8 cellular contexts compared by ENCODE assay signal in the genomic region with DNA sequence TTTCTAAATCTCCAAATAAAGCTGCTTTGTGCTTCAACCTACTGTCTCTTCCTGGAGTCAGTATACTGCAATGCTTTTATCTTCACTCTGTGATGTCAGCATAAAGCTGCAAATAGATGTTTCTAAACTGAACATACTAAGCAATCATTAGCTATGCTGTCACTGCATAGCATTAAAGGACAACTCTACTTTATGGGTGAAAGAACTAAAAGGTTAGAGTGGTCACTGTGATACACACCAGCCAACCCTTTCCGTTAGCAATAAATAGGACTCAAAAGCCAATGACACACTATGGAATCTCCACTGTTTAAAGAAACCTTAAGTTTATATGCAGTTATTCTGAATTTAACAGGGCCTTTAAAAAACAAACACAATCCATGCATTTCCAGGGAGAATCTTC. TPM values are rescaled to one million over a fixed set of nuclear protein-coding genes. Genes with fewer than 3 reads are reported as not detected.
A peak's percentile ranks its signal among the peaks of the same experiment; 100 is the strongest.
DNase-seq lines count a peak whose midpoint lies in the region; ATAC-seq and TF ChIP-seq lines count a peak whose summit lies in the region.

No MANE protein-coding gene starts in this region.

- H4K20me1 ChIP-seq in SK-N-SH (ENCODE audit: insufficient read depth) = no peaks in the 10 kb centered on the region

- peaks cover 0 to 4% of the 10 kb centered on the region in 2 experiments; a peak in 2 of 4 replicates for H3K4me1 ChIP-seq in SK-N-SH (ENCODE audit: control insufficient read depth in 1 of 2, insufficient read depth in 2 of 2, low read depth in 1 of 2, low read length in 1 of 2)
- H3K4me1 ChIP-seq in right atrium auricular region = peaks cover 0 to 11% of the 10 kb centered on the region in 2 donors

- TF ChIP-seq EP300 in SK-N-SH (IDR thresholded peaks at IDR 0.05; ENCODE audit: borderline replicate concordance in 1 of 2, low read depth in 1 of 2, low read length in 1 of 2) = no peak

- WGBS in SK-N-SH (ENCODE audit: low lambda C conversion rate) = 44% methylated on average over 1 of the region's 1 CpG

- no peaks in the 10 kb centered on the region for H3K27me3 Mint-ChIP-seq in activated CD4-positive, alpha-beta memory T cell treated with anti-CD3 and anti-CD28 coated beads for 36 hours
- no peaks in the 10 kb centered on the region for H3K27me3 Mint-ChIP-seq in stimulated activated memory B cell treated with anti-CD40 and anti-IgM and Interleukin-4, amounts not matched to agents 10 μg/mL and 1 μg/mL and 100 μg/mL, for 72 hours

- no peak overlapping the region for H3K27ac Mint-ChIP-seq in activated CD4-positive, alpha-beta memory T cell treated with anti-CD3 and anti-CD28 coated beads for 36 hours
- H3K27ac Mint-ChIP-seq in stimulated activated memory B cell treated with anti-CD40 and anti-IgM and Interleukin-4, amounts not matched to agents 10 μg/mL and 1 μg/mL and 100 μg/mL, for 72 hours = peak overlapping the region; percentile 98

- H3K4me3 ChIP-seq in SK-N-SH (ENCODE audit: low read depth in 2 of 2, low read length in 1 of 2) = peak overlapping the region in 1 of 2 experiments; percentile 91; a peak in 1 of 4 replicates
- H3K4me3 ChIP-seq in right atrium auricular region = peak overlapping the region; percentile 95

- H3K36me3 Mint-ChIP-seq in activated CD4-positive, alpha-beta memory T cell treated with anti-CD3 and anti-CD28 coated beads for 36 hours = peaks cover 20% of the 10 kb centered on the region
- peaks cover 16% of the 10 kb centered on the region for H3K36me3 Mint-ChIP-seq in stimulated activated memory B cell treated with anti-CD40 and anti-IgM and Interleukin-4, amounts not matched to agents 10 μg/mL and 1 μg/mL and 100 μg/mL, for 72 hours

- peaks cover 61% of the 10 kb centered on the region; the same call in 1 of the 2 replicates for H3K79me2 ChIP-seq in SK-N-SH (ENCODE audit: insufficient read depth)

- H3K9me2 ChIP-seq in SK-N-SH = no peaks in the 10 kb centered on the region

- no peaks in the 10 kb centered on the region for H3K9me3 ChIP-seq in SK-N-SH
- H3K9me3 ChIP-seq in right atrium auricular region = peaks cover 0 to 10% of the 10 kb centered on the region in 2 donors

- H3K4me3 Mint-ChIP-seq in activated CD4-positive, alpha-beta memory T cell treated with anti-CD3 and anti-CD28 coated beads for 36 hours = peak overlapping the region; percentile 93
- H3K4me3 Mint-ChIP-seq in stimulated activated memory B cell treated with anti-CD40 and anti-IgM and Interleukin-4, amounts not matched to agents 10 μg/mL and 1 μg/mL and 100 μg/mL, for 72 hours = peak overlapping the region; percentile 95

- DNase-seq in SK-N-SH = no peak
- DNase-seq in activated CD4-positive, alpha-beta memory T cell treated with anti-CD3 and anti-CD28 coated beads for 36 hours = no peak
- no peak for DNase-seq in right atrium auricular region (ENCODE audit: low spot score)
- no peak for DNase-seq in nucleus accumbens (lab: John Stamatoyannopoulos, UW)

- no peak overlapping the region for H3K9ac ChIP-seq in SK-N-SH

- peaks cover 7% of the 10 kb centered on the region for H3K9me3 Mint-ChIP-seq in activated CD4-positive, alpha-beta memory T cell treated with anti-CD3 and anti-CD28 coated beads for 36 hours
- H3K9me3 Mint-ChIP-seq in stimulated activated memory B cell treated with anti-CD40 and anti-IgM and Interleukin-4, amounts not matched to agents 10 μg/mL and 1 μg/mL and 100 μg/mL, for 72 hours = no peaks in the 10 kb centered on the region

- H3K27ac ChIP-seq in SK-N-SH (ENCODE audit: low read depth in 2 of 2, low read length in 1 of 2) (0 out of 4 replicates have a peak overlapping the region, but pooled peaks of 1 of the 2 experiments have one; percentile 20), right atrium auricular region (peak overlapping the region; percentile 98)

- ATAC-seq in SK-N-SH treated with all-trans-retinoic acid at 6 μM for 48 hours (no peak), HG03520 (IDR thresholded peaks at IDR 0.05; ENCODE audit: unreplicated experiment) (no peak), GM19324 (IDR thresholded peaks at IDR 0.05; ENCODE audit: low FRiP score, unreplicated experiment) (no peak)
- no peak for ATAC-seq in stimulated activated memory B cell treated with anti-CD40 and anti-IgM and Interleukin-4, amounts not matched to agents 10 μg/mL and 1 μg/mL and 100 μg/mL, for 72 hours

- intact Hi-C loops in activated CD4-positive, alpha-beta memory T cell treated with anti-CD3 and anti-CD28 coated beads for 36 hours (cut with micrococcal nuclease) = loop anchor here (2.0 to 10.0 kb wide), 3 partner anchors 317 to 1987 kb away; a partner anchor contains a TSS

- POLR2A ChIA-PET in SK-N-SH (lab: Yijun Ruan, JAX) = no interaction called here
- POLR2A ChIA-PET in activated CD4-positive, alpha-beta memory T cell treated with anti-CD3 and anti-CD28 coated beads for 36 hours (lab: Charles Lee) = no interaction called here

- CTCF ChIA-PET in SK-N-SH (lab: Yijun Ruan, JAX) = no interaction called here
- CTCF ChIA-PET in activated CD4-positive, alpha-beta memory T cell treated with anti-CD3 and anti-CD28 coated beads for 36 hours (lab: Charles Lee) = no interaction called here

- peaks cover 3% of the 10 kb centered on the region for H3F3A ChIP-seq in SK-N-SH (replicated peaks; ENCODE audit: insufficient read depth)

- TF ChIP-seq CTCF in SK-N-SH (IDR thresholded peaks at IDR 0.05) (no peak), right atrium auricular region (IDR thresholded peaks at IDR 0.05) (no peak)

- no peak overlapping the region for H2AFZ ChIP-seq in SK-N-SH (ENCODE audit: low read depth)

- H3K4me2 ChIP-seq in SK-N-SH = peak overlapping the region; percentile 89

- H3K27me3 ChIP-seq in SK-N-SH (ENCODE audit: insufficient read depth) = no peaks in the 10 kb centered on the region
- no peaks in the 10 kb centered on the region for H3K27me3 ChIP-seq in right atrium auricular region

- H3K4me1 Mint-ChIP-seq in activated CD4-positive, alpha-beta memory T cell treated with anti-CD3 and anti-CD28 coated beads for 36 hours (ENCODE audit: low read depth) = peaks cover 43% of the 10 kb centered on the region
- peaks cover 40% of the 10 kb centered on the region for H3K4me1 Mint-ChIP-seq in stimulated activated memory B cell treated with anti-CD40 and anti-IgM and Interleukin-4, amounts not matched to agents 10 μg/mL and 1 μg/mL and 100 μg/mL, for 72 hours

- peaks cover 0 to 8% of the 10 kb centered on the region in 2 experiments for H3K36me3 ChIP-seq in SK-N-SH (replicated peaks in 1 of 2; ENCODE audit: control insufficient read depth in 1 of 2, insufficient read depth in 2 of 2, low read length in 1 of 2)
- no peaks in the 10 kb centered on the region for H3K36me3 ChIP-seq in right atrium auricular region

- no peak for TF ChIP-seq RAD21 in SK-N-SH (IDR thresholded peaks at IDR 0.05; ENCODE audit: low read length)

TF ChIP-seq in SK-N-SH, 30 proteins besides CTCF, POLR2A, EP300 and RAD21 (continues in another document):
- TF ChIP-seq, protein P1, sequence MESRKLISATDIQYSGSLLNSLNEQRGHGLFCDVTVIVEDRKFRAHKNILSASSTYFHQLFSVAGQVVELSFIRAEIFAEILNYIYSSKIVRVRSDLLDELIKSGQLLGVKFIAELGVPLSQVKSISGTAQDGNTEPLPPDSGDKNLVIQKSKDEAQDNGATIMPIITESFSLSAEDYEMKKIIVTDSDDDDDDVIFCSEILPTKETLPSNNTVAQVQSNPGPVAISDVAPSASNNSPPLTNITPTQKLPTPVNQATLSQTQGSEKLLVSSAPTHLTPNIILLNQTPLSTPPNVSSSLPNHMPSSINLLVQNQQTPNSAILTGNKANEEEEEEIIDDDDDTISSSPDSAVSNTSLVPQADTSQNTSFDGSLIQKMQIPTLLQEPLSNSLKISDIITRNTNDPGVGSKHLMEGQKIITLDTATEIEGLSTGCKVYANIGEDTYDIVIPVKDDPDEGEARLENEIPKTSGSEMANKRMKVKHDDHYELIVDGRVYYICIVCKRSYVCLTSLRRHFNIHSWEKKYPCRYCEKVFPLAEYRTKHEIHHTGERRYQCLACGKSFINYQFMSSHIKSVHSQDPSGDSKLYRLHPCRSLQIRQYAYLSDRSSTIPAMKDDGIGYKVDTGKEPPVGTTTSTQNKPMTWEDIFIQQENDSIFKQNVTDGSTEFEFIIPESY (IDR thresholded peaks at IDR 0.05; ENCODE audit: borderline replicate concordance, low read depth) = no peak
- TF ChIP-seq TCF12 (IDR thresholded peaks at IDR 0.05) (no peak), RXRA (IDR thresholded peaks at IDR 0.05; ENCODE audit: borderline replicate concordance, low read depth) (no peak)

TF ChIP-seq in SK-N-SH treated with all-trans-retinoic acid at 6 μM for 48 hours, 23 proteins besides CTCF, POLR2A, EP300 and RAD21 (continues in another document):
- TF ChIP-seq, protein P2, sequence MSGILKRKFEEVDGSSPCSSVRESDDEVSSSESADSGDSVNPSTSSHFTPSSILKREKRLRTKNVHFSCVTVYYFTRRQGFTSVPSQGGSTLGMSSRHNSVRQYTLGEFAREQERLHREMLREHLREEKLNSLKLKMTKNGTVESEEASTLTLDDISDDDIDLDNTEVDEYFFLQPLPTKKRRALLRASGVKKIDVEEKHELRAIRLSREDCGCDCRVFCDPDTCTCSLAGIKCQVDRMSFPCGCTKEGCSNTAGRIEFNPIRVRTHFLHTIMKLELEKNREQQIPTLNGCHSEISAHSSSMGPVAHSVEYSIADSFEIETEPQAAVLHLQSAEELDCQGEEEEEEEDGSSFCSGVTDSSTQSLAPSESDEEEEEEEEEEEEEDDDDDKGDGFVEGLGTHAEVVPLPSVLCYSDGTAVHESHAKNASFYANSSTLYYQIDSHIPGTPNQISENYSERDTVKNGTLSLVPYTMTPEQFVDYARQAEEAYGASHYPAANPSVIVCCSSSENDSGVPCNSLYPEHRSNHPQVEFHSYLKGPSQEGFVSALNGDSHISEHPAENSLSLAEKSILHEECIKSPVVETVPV (CRISPR knock-in tag; IDR thresholded peaks at IDR 0.05) = no peak
- TF ChIP-seq ZNF565 (CRISPR knock-in tag; conservative IDR thresholded peaks at IDR 0.05; ENCODE audit: low read depth) = no peak

RNA-seq across cellular contexts. Expression of a gene that starts 1.8 kb away (rescaled TPM):
- polyA plus RNA-seq in SK-N-SH (2012; rRNA removed) = 1.3 and 1.6 TPM in 2 replicates
- 1.3 and 1.7 TPM in 2 replicates for polyA plus RNA-seq in SK-N-SH (2012; cell fraction: cytosol; rRNA removed)
- polyA plus RNA-seq in SK-N-SH (2012; cell fraction: nucleus; rRNA removed) = 1.9 and 2.7 TPM in 2 replicates
- 10 to 100 TPM; 12.6 to 13.8 TPM for total RNA-seq in activated CD4-positive, alpha-beta memory T cell treated with anti-CD3 and anti-CD28 coated beads for 36 hours
- total RNA-seq in right atrium auricular region = 10 to 100 TPM; 13.0 to 17.1 TPM

RNA-seq across cellular contexts. Expression of a gene that starts 6.9 kb away (rescaled TPM):
- not detected in 2 replicates for polyA plus RNA-seq in SK-N-SH (2012; rRNA removed)
- not detected in 2 replicates for polyA plus RNA-seq in SK-N-SH (2012; cell fraction: cytosol; rRNA removed)
- not detected in 2 replicates for polyA plus RNA-seq in SK-N-SH (2012; cell fraction: nucleus; rRNA removed)
- total RNA-seq in activated CD4-positive, alpha-beta memory T cell treated with anti-CD3 and anti-CD28 coated beads for 36 hours = under 1 TPM; 0.76 to 0.90 TPM
- 1 to 10 TPM in 1 of 2 donors, under 1 TPM in 1; 0.12 to 1.1 TPM for total RNA-seq in right atrium auricular region
